In the genomic region with DNA sequence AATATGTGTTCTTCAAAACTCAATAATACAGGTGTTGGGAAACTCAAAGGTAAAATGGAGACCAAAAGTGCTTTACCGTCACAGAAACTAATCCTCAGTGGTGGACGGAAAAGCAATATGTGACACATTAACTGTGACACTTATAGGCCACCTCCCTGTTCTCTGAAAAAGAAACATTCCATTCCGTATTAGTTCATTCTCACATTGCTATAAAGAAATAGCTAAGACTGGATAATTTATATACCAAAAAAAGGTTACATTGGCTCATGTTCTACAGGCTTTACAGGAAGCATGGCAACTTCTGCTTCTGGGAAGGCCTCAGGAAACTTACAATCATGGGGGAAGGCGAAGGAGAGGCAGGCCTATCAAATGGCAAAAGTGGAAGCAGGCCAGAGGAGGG, we compare ENCODE assay signal across 21 cellular contexts.
A peak's percentile ranks its signal among the peaks of the same experiment; 100 is the strongest.
DNase-seq lines count a peak whose midpoint lies in the region; ATAC-seq, FAIRE-seq and TF ChIP-seq lines count a peak whose summit lies in the region.
"Had no signal": no experiment of that assay in that cellular context is flagged by ENCODE, and none has a peak within 500 bp of the region (broad histone marks: within the 10 kb centered on the region; RNA-seq: fewer than 3 reads in every experiment).

No MANE protein-coding gene starts in this region.

- H3K27ac ChIP-seq in GM23248, result peak overlapping the region; percentile 35
- no peak overlapping the region for H3K27ac ChIP-seq in upper lobe of right lung
- H3K27ac ChIP-seq in tibial nerve, result no peak overlapping the region
- H3K27ac ChIP-seq: dorsolateral prefrontal cortex, gastrocnemius medialis, lower lobe of right lung had no signal

- DNase-seq in GM23248, result peak; percentile 58
- peak; percentile 36 for DNase-seq in astrocyte of the hippocampus (ENCODE audit: low read depth, low spot score)
- DNase-seq in foreskin fibroblast, result peak; percentile 53 to 64
- DNase-seq in upper lobe of right lung, result no peak
- DNase-seq in GM12892 (ENCODE audit: insufficient read length), result no peak
- no peak for DNase-seq in tibial nerve (ENCODE audit: low spot score in 2 of 2)
- no peak for DNase-seq in GM10248 (ENCODE audit: extremely low spot score)
- DNase-seq: activated naive CD4-positive, alpha-beta T cell treated with anti-CD3 and anti-CD28 coated beads, Interleukin-2, amount 50 U/mL, for 16 hours; anterior cingulate cortex; central memory CD4-positive, alpha-beta T cell; dorsolateral prefrontal cortex; gastrocnemius medialis; hypothalamus; lower lobe of right lung; NCI-H1092 treated with DMSO at 0.1 percent for 48 hours; NCI-H187 treated with DMSO at 0.1 percent for 48 hours; NCI-H526 treated with DMSO at 0.1 percent for 48 hours; posterior cingulate gyrus; RPMI8226 had no signal

- TF ChIP-seq CTCF in foreskin fibroblast (IDR thresholded peaks at IDR 0.05; ENCODE audit: low read depth, low read length) (no peak), upper lobe of right lung (IDR thresholded peaks at IDR 0.05) (no peak), tibial nerve (IDR thresholded peaks at IDR 0.05) (no peak), GM10248 (IDR thresholded peaks at IDR 0.05; ENCODE audit: control extremely low read depth, extremely low read depth, low read depth, missing control alignments) (no peak)

- 0 out of 2 replicates have a peak overlapping the region, but pooled peaks have one; percentile 12 for H2AFZ ChIP-seq in GM23248

- ATAC-seq in upper lobe of right lung (peak; percentile 45), HG03460 (IDR thresholded peaks at IDR 0.05; ENCODE audit: unreplicated experiment) (no peak)
- ATAC-seq: gastrocnemius medialis had no signal

- H3K27me3 ChIP-seq in GM23248 (replicated peaks; ENCODE audit: insufficient read depth), result no peaks in the 10 kb centered on the region
- no peaks in the 10 kb centered on the region for H3K27me3 ChIP-seq in upper lobe of right lung
- no peaks in the 10 kb centered on the region for H3K27me3 ChIP-seq in tibial nerve
- H3K27me3 ChIP-seq: dorsolateral prefrontal cortex, gastrocnemius medialis had no signal

- no peaks in the 10 kb centered on the region for H3K9me3 ChIP-seq in GM23248 (ENCODE audit: low read depth)
- H3K9me3 ChIP-seq in upper lobe of right lung, result no peaks in the 10 kb centered on the region
- no peaks in the 10 kb centered on the region for H3K9me3 ChIP-seq in tibial nerve
- H3K9me3 ChIP-seq: gastrocnemius medialis, lower lobe of right lung had no signal

- H3K4me3 ChIP-seq in GM23248 (no peak overlapping the region), foreskin fibroblast (ENCODE audit: low read depth in 1 of 2, low read length in 2 of 2) (no peak overlapping the region), upper lobe of right lung (no peak overlapping the region), tibial nerve (no peak overlapping the region)
- H3K4me3 ChIP-seq: dorsolateral prefrontal cortex, gastrocnemius medialis, lower lobe of right lung had no signal

- no peaks in the 10 kb centered on the region for H3K9me2 ChIP-seq in GM23248 (ENCODE audit: insufficient read depth)

- no peak overlapping the region for H3K9ac ChIP-seq in GM23248

- TF ChIP-seq POLR2A in GM12892 (IDR thresholded peaks at IDR 0.05; ENCODE audit: low read depth, low read length) (no peak), tibial nerve (IDR thresholded peaks at IDR 0.05) (no peak)

- no peak for FAIRE-seq in GM12892 (lab: Jason Lieb, UNC)
- FAIRE-seq: endothelial cell of umbilical vein had no signal

- H3K79me2 ChIP-seq in GM23248 (ENCODE audit: insufficient read depth), result no peaks in the 10 kb centered on the region

- peaks cover 23% of the 10 kb centered on the region for H3F3A ChIP-seq in GM23248 (ENCODE audit: insufficient read depth)

- TF ChIP-seq EP300 in tibial nerve (IDR thresholded peaks at IDR 0.05), result no peak

- no peaks in the 10 kb centered on the region for H3K36me3 ChIP-seq in GM23248 (ENCODE audit: low read depth)
- no peaks in the 10 kb centered on the region for H3K36me3 ChIP-seq in upper lobe of right lung
- no peaks in the 10 kb centered on the region for H3K36me3 ChIP-seq in tibial nerve
- H3K36me3 ChIP-seq: gastrocnemius medialis, lower lobe of right lung had no signal

- WGBS in GM23248 (ENCODE audit: low coverage in 1 of 2, low lambda C conversion rate in 2 of 2, missing lambda C conversion rate in 2 of 2), 2 experiments, result 29 to 35% methylated on average over 4 of the region's 4 CpGs
- 80 to 83% methylated on average over 4 of the region's 4 CpGs for WGBS in tibial nerve, 2 donors

- POLR2A ChIA-PET in GM10248 (lab: Yijun Ruan, JAX), result no interaction called here

- in situ Hi-C loops in GM23248 (cut with MboI), result no loop called here

- CTCF ChIA-PET in GM10248 (lab: Yijun Ruan, JAX), result no interaction called here

- H3K4me2 ChIP-seq in GM23248 (ENCODE audit: unreplicated experiment), result no peak overlapping the region

- no peaks in the 10 kb centered on the region for H4K20me1 ChIP-seq in GM23248 (ENCODE audit: insufficient read depth)

- peaks cover 35% of the 10 kb centered on the region for H3K4me1 ChIP-seq in GM23248 (ENCODE audit: insufficient read depth)
- H3K4me1 ChIP-seq in upper lobe of right lung, result no peaks in the 10 kb centered on the region
- no peaks in the 10 kb centered on the region for H3K4me1 ChIP-seq in tibial nerve
- H3K4me1 ChIP-seq: gastrocnemius medialis, lower lobe of right lung had no signal

- intact Hi-C loops in upper lobe of right lung (cut with DNase I), result no loop called here

Comparison
In these comparisons a context has a peak if more than half of its experiments do, and no peak if none do; other contexts are left out.
1. DNase-seq: peak in GM23248 (single experiment), astrocyte of the hippocampus (single experiment) and foreskin fibroblast (2 of 2); none in upper lobe of right lung (single experiment), GM12892 (single experiment), tibial nerve (0 of 2) and GM10248 (single experiment).